13 cellular contexts compared by ENCODE assay signal in the genomic region with DNA sequence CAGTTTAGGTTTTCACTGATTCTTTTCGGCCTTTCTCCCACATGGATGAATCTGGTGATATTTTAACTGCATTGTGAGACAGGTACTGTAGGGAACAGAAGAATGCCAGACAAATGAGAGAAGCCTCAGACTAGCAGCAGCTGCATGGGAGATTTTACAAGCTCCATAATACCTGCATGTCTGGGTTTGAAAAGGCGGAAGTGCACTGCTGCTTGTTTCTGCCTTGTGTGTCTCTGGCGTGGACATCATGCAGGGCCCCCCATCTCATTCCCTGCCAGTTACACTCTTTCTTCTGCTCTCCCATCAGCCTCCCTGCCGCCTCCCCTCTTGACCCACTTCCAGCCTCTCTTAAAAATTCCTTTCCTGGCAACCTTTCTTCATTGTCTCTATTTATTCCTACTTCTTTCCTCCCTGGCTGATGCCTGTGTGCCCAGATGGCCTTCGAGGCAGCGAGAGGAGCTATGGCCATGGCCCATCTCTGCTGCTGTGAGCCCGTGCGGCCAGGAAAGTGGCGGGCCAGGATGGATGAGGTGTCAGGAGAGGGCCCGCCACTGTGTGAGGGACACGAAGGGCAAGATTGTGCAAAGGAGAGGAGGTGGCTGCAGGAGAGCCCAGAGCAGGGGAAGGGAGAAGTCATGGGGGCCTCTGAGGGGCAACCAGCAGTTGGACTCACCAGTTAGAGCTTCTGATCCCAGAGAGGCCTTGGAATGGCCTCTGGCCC. TPM values are rescaled to one million over a fixed set of nuclear protein-coding genes. Genes with fewer than 3 reads are reported as not detected.
DNase-seq lines count a peak whose midpoint lies in the region; ATAC-seq and TF ChIP-seq lines count a peak whose summit lies in the region.
"Had no signal": no experiment of that assay in that cellular context is flagged by ENCODE, and none has a peak within 500 bp of the region (broad histone marks: within the 10 kb centered on the region; RNA-seq: fewer than 3 reads in every experiment).

No MANE protein-coding gene starts in this region.

- H3K36me3 ChIP-seq in psoas muscle (ENCODE audit: insufficient read depth in 1 of 2, low read depth in 1 of 2): peaks cover 0 to 92% of the 10 kb centered on the region in 2 donors

- no peaks in the 10 kb centered on the region for H3K9me3 ChIP-seq in psoas muscle

- no peak for TF ChIP-seq CTCF in brain (conservative IDR thresholded peaks at IDR 0.05)
- TF ChIP-seq CTCF in psoas muscle (IDR thresholded peaks at IDR 0.05): no peak

- peak overlapping the region; percentile 59 to 95 (median 80) for H3K27ac Mint-ChIP-seq in brain
- H3K27ac Mint-ChIP-seq: natural killer cell had no signal

- H3K27ac ChIP-seq in psoas muscle: peak overlapping the region; percentile 67

- in situ Hi-C loops in G401 (cut with HindIII; ENCODE audit: low sequenced_read_pairs): no loop called here

- H3K4me3 ChIP-seq in psoas muscle: no peak overlapping the region

- ATAC-seq in psoas muscle: peak; percentile 67 to 84 (median 76)
- ATAC-seq in GM19397 (IDR thresholded peaks at IDR 0.05; ENCODE audit: unreplicated experiment): no peak
- ATAC-seq: natural killer cell had no signal

- intact Hi-C loops in psoas muscle (cut with DNase I): no loop called here

- no peaks in the 10 kb centered on the region for H3K27me3 Mint-ChIP-seq in brain

- H3K27me3 ChIP-seq in psoas muscle (ENCODE audit: insufficient read depth in 3 of 3, low read length in 2 of 3): no peaks in the 10 kb centered on the region

- DNase-seq in G401 (ENCODE audit: low spot score): peak; percentile 32
- DNase-seq in kidney tubule cell (ENCODE audit: low spot score): peak; percentile 25
- peak in 1 of 2 donors; percentile 72 for DNase-seq in psoas muscle
- no peak for DNase-seq in NCI-H1436 treated with DMSO at 0.1 percent for 48 hours (lab: John Stamatoyannopoulos, UW)
- no peak for DNase-seq in NCI-H446 (lab: John Stamatoyannopoulos, UW)
- no peak for DNase-seq in NCI-H2081 treated with DMSO at 0.1 percent for 48 hours (lab: John Stamatoyannopoulos, UW)
- DNase-seq: activated CD4-positive, alpha-beta T cell treated with anti-CD3 and anti-CD28 coated beads, Interleukin-2, amount 50 U/mL, for 1 hour; DMS153; natural killer cell; NCI-H187 treated with DMSO at 0.1 percent for 48 hours; T-helper 1 cell had no signal

- H3K4me1 ChIP-seq in psoas muscle: peaks cover 42% of the 10 kb centered on the region

- no peaks in the 10 kb centered on the region for H3K9me3 Mint-ChIP-seq in brain
- H3K9me3 Mint-ChIP-seq: natural killer cell had no signal

- H3K4me3 Mint-ChIP-seq in brain: peak overlapping the region in 1 of 5 experiments; percentile 39
- H3K4me3 Mint-ChIP-seq: natural killer cell had no signal

- WGBS in psoas muscle, 3 donors: 38 to 56% (median 43%) methylated on average over 11 of the region's 11 CpGs

- H3K36me3 Mint-ChIP-seq in brain: peaks cover 11% of the 10 kb centered on the region
- H3K36me3 Mint-ChIP-seq: natural killer cell had no signal

- peaks cover 53% of the 10 kb centered on the region for H3K4me1 Mint-ChIP-seq in brain
- H3K4me1 Mint-ChIP-seq: natural killer cell had no signal

RNA-seq across cellular contexts. Expression of a gene that starts 33.8 kb away (rescaled TPM):
- 51.4 and 55.8 TPM in 2 replicates for total RNA-seq in G401 (2014; rRNA removed; shearing (Covaris generic))
- polyA plus RNA-seq in brain (ENCODE audit: insufficient read depth, low read depth, low replicate concordance) (27.8 TPM), psoas muscle (100 to 1,000 TPM in 2 of 3 donors, 10 to 100 TPM in 1; 61.4 to 321 (median 196) TPM)
- total RNA-seq in psoas muscle: 100 to 1,000 TPM; 126 to 342 (median 215) TPM

Comparison
In these comparisons a context has a peak if more than half of its experiments do, and no peak if none do; other contexts are left out.
1. DNase-seq: peak in G401 (single experiment) and kidney tubule cell (single experiment); none in NCI-H1436 treated with DMSO at 0.1 percent for 48 hours (single experiment), NCI-H446 (0 of 2) and NCI-H2081 treated with DMSO at 0.1 percent for 48 hours (single experiment).